ENCODE assay signal across 8 cellular contexts in genomic region chr5:173789031-173789920, GRCh38.
DNase-seq lines count a peak whose midpoint lies in the region; ATAC-seq and TF ChIP-seq lines count a peak whose summit lies in the region.

No MANE protein-coding gene starts in this region.

- H3K4me3 Mint-ChIP-seq in activated T-helper 17 cell treated with anti-CD3 and anti-CD28 coated beads, Interleukin-2, amount 50 U/mL, for 72 hours = no peak overlapping the region
- no peak overlapping the region for H3K4me3 Mint-ChIP-seq in natural killer cell

- 65 to 73% methylated on average over 11 of the region's 11 CpGs for WGBS in tibial nerve, 2 donors

- no peak for TF ChIP-seq POLR2A in tibial nerve (IDR thresholded peaks at IDR 0.05)

- intact Hi-C loops in natural killer cell (cut with micrococcal nuclease) = no loop called here

- no peaks in the 10 kb centered on the region for H3K4me1 ChIP-seq in tibial nerve

- no peak for TF ChIP-seq EP300 in tibial nerve (IDR thresholded peaks at IDR 0.05)

- H3K27me3 ChIP-seq in tibial nerve = no peaks in the 10 kb centered on the region

- H3K36me3 Mint-ChIP-seq in activated T-helper 17 cell treated with anti-CD3 and anti-CD28 coated beads, Interleukin-2, amount 50 U/mL, for 72 hours (ENCODE audit: low read depth) = no peaks in the 10 kb centered on the region
- H3K36me3 Mint-ChIP-seq in natural killer cell = no peaks in the 10 kb centered on the region

- no peak overlapping the region for H3K27ac ChIP-seq in tibial nerve

- no peaks in the 10 kb centered on the region for H3K27me3 Mint-ChIP-seq in activated T-helper 17 cell treated with anti-CD3 and anti-CD28 coated beads, Interleukin-2, amount 50 U/mL, for 72 hours
- H3K27me3 Mint-ChIP-seq in natural killer cell (ENCODE audit: low read depth in 2 of 2) = no peaks in the 10 kb centered on the region

- H3K27ac Mint-ChIP-seq in activated T-helper 17 cell treated with anti-CD3 and anti-CD28 coated beads, Interleukin-2, amount 50 U/mL, for 72 hours = no peak overlapping the region
- no peak overlapping the region for H3K27ac Mint-ChIP-seq in natural killer cell

- no peaks in the 10 kb centered on the region for H3K36me3 ChIP-seq in tibial nerve

- H3K9me3 Mint-ChIP-seq in activated T-helper 17 cell treated with anti-CD3 and anti-CD28 coated beads, Interleukin-2, amount 50 U/mL, for 72 hours = no peaks in the 10 kb centered on the region
- H3K9me3 Mint-ChIP-seq in natural killer cell = no peaks in the 10 kb centered on the region

- H3K9me3 ChIP-seq in tibial nerve = no peaks in the 10 kb centered on the region

- peak; percentile 39 for ATAC-seq in HG02588 (IDR thresholded peaks at IDR 0.05; ENCODE audit: unreplicated experiment)
- ATAC-seq in activated T-helper 17 cell treated with anti-CD3 and anti-CD28 coated beads, Interleukin-2, amount 50 U/mL, for 72 hours (replicated peaks) = peak; percentile 90
- no peak for ATAC-seq in HG02852 (IDR thresholded peaks at IDR 0.05; ENCODE audit: unreplicated experiment)
- ATAC-seq in natural killer cell = no peak

- no peak overlapping the region for H3K4me3 ChIP-seq in tibial nerve

- peaks cover 7% of the 10 kb centered on the region for H3K4me1 Mint-ChIP-seq in activated T-helper 17 cell treated with anti-CD3 and anti-CD28 coated beads, Interleukin-2, amount 50 U/mL, for 72 hours
- H3K4me1 Mint-ChIP-seq in natural killer cell = no peaks in the 10 kb centered on the region

- TF ChIP-seq CTCF in tibial nerve (IDR thresholded peaks at IDR 0.05) = no peak
- TF ChIP-seq CTCF in natural killer cell (IDR thresholded peaks at IDR 0.05) = no peak

- DNase-seq in ELR (ENCODE audit: low read depth) (peak; percentile 93), myocyte (ENCODE audit: low read depth) (peak; percentile 94), NCI-H128 (lab: John Stamatoyannopoulos, UW; ENCODE audit: unreplicated experiment) (no peak), tibial nerve (ENCODE audit: low spot score in 2 of 2) (no peak), natural killer cell (no peak)

Comparison
In these comparisons a context has a peak if more than half of its experiments do, and no peak if none do; other contexts are left out.
1. DNase-seq: peak in ELR (single experiment) and myocyte (single experiment); none in NCI-H128 (single experiment), tibial nerve (0 of 2) and natural killer cell (single experiment).
2. ATAC-seq: peak in HG02588 (single experiment) and activated T-helper 17 cell treated with anti-CD3 and anti-CD28 coated beads, Interleukin-2, amount 50 U/mL, for 72 hours (single experiment); none in HG02852 (single experiment) and natural killer cell (0 of 3).